In the genomic region with DNA sequence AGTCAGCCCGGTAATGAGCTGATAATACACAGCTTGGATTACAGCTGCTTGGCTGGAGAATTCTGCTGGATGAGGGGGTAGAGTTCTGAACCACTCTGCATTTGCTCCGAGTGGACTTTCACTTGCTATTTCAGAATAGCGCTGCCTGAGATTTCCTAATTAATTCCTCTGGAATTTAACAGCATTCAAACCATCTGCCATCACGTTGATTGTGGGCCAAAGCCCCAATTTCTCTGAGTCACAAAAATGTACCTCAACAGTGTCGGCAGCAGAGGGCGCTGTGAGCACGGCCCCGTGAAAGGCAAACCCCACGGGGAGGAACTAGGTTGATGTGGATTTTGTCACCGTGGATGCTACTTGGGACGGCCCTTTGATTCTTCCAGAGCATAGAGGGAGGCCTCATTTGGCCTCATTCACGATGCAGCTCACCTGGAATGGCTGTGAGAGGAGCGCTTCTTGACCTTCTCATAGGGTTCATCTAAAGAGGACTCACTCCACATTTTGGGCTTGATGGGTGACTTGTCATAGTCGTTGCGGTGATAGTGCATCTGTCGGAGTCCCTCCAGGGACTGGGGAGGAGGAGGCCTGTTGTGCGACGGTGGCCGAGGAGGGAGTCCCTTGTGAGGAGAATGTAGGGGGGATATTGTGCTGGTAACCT, we compare ENCODE assay signal across 8 cellular contexts.
DNase-seq lines count a peak whose midpoint lies in the region; ATAC-seq and TF ChIP-seq lines count a peak whose summit lies in the region.

No MANE protein-coding gene starts in this region.

- ATAC-seq in GM19395 (IDR thresholded peaks at IDR 0.05; ENCODE audit: unreplicated experiment) (peak; percentile 57), GM18873 (IDR thresholded peaks at IDR 0.05; ENCODE audit: low FRiP score, unreplicated experiment) (no peak)

- DNase-seq in AG20443 (ENCODE audit: low spot score) (peak; percentile 90), NOMO-1 (lab: John Stamatoyannopoulos, UW; ENCODE audit: unreplicated experiment in 2 of 2) (peak; percentile 53 to 56), activated T-cell treated with anti-CD3 and anti-CD28 coated beads for 24 hours (ENCODE audit: low read depth) (peak; percentile 45), erythroblast (lab: John Stamatoyannopoulos, UW) (peak; percentile 56 to 76), myocyte (ENCODE audit: low read depth) (peak; percentile 62)
- DNase-seq in stimulated activated CD8-positive, alpha-beta memory T cell treated with anti-CD3 and anti-CD28 coated beads, Interleukin-4, amount 100 ng/mL, for 48 hours, result peak; percentile 84

- no peak for TF ChIP-seq POLR2A in erythroblast (IDR thresholded peaks at IDR 0.05; ENCODE audit: low read length)
